Comparison of ENCODE assay signal across 15 cellular contexts in genomic region chr22:44659140-44659539, GRCh38. TPM values are rescaled to one million over a fixed set of nuclear protein-coding genes. Genes with fewer than 3 reads are reported as not detected.
A peak's percentile ranks its signal among the peaks of the same experiment; 100 is the strongest.
DNase-seq lines count a peak whose midpoint lies in the region; ATAC-seq, FAIRE-seq and TF ChIP-seq lines count a peak whose summit lies in the region.
"Had no signal": no experiment of that assay in that cellular context is flagged by ENCODE, and none has a peak within 500 bp of the region (broad histone marks: within the 10 kb centered on the region; RNA-seq: fewer than 3 reads in every experiment).

No MANE protein-coding gene starts in this region.

- H3K27ac ChIP-seq in colonic mucosa (peak overlapping the region; percentile 22), liver (ENCODE audit: low read depth in 1 of 2, low read length in 2 of 2) (peak overlapping the region; percentile 37 to 56), substantia nigra (ENCODE audit: low read depth, low read length, poor library complexity, severe bottlenecking) (no peak overlapping the region)

- peak; percentile 19 for DNase-seq in LHCN-M2 (ENCODE audit: low read depth)
- no peak for DNase-seq in colonic mucosa
- peak in 31 of 49 donors; percentile 11 to 71 (median 44) for DNase-seq in substantia nigra (lab: John Stamatoyannopoulos, UW)
- no peak for DNase-seq in activated CD4-positive, alpha-beta T cell treated with anti-CD3 and anti-CD28 coated beads, Interleukin-2, amount 10 ng/mL, durations not matched to agents 24 days and 14 days
- DNase-seq in H54 (ENCODE audit: insufficient read length, low spot score) = no peak
- DNase-seq: activated T-cell treated with anti-CD3 and anti-CD28 coated beads, Interleukin-2, amount 50 U/mL, for 72 hours; NCI-H345; stimulated activated CD4-positive, alpha-beta T cell treated with anti-CD3 and anti-CD28 coated beads, Interleukin-15, amount 100 ng/mL, for 24 hours; stimulated activated naive CD4-positive, alpha-beta T cell had no signal

- H3K4me1 ChIP-seq in colonic mucosa = peaks cover 5% of the 10 kb centered on the region
- peaks cover 0 to 6% (median 2%) of the 10 kb centered on the region in 4 donors for H3K4me1 ChIP-seq in liver (ENCODE audit: control insufficient read depth in 4 of 4, insufficient read depth in 4 of 4, low read length in 3 of 4)

- no peaks in the 10 kb centered on the region for H3K9me3 Mint-ChIP-seq in activated CD4-positive, alpha-beta T cell treated with anti-CD3 and anti-CD28 coated beads, Interleukin-2, amount 10 ng/mL, durations not matched to agents 24 days and 14 days
- H3K9me3 Mint-ChIP-seq: activated T-cell treated with anti-CD3 and anti-CD28 coated beads, Interleukin-2, amount 50 U/mL, for 72 hours; central memory CD8-positive, alpha-beta T cell had no signal

- FAIRE-seq in H54 (lab: Jason Lieb, UNC) = no peak
- FAIRE-seq: frontal cortex, K562 had no signal

- TF ChIP-seq CTCF in colonic mucosa (IDR thresholded peaks at IDR 0.05) = no peak
- TF ChIP-seq CTCF in liver (IDR thresholded peaks at IDR 0.05; ENCODE audit: low read depth, low read length, missing input control) = no peak

- H3K9me3 ChIP-seq in colonic mucosa (no peaks in the 10 kb centered on the region), liver (ENCODE audit: control insufficient read depth in 4 of 4, low read length in 3 of 4) (no peaks in the 10 kb centered on the region)

- H3K4me3 Mint-ChIP-seq in activated CD4-positive, alpha-beta T cell treated with anti-CD3 and anti-CD28 coated beads, Interleukin-2, amount 10 ng/mL, durations not matched to agents 24 days and 14 days = no peak overlapping the region
- H3K4me3 Mint-ChIP-seq: activated T-cell treated with anti-CD3 and anti-CD28 coated beads, Interleukin-2, amount 50 U/mL, for 72 hours; central memory CD8-positive, alpha-beta T cell had no signal

- no peak overlapping the region for H3K27ac Mint-ChIP-seq in activated CD4-positive, alpha-beta T cell treated with anti-CD3 and anti-CD28 coated beads, Interleukin-2, amount 10 ng/mL, durations not matched to agents 24 days and 14 days
- H3K27ac Mint-ChIP-seq: activated T-cell treated with anti-CD3 and anti-CD28 coated beads, Interleukin-2, amount 50 U/mL, for 72 hours had no signal

- ATAC-seq in HG02973 (IDR thresholded peaks at IDR 0.05; ENCODE audit: unreplicated experiment) (no peak), GM18511 (IDR thresholded peaks at IDR 0.05; ENCODE audit: unreplicated experiment) (no peak)
- ATAC-seq: activated T-cell treated with anti-CD3 and anti-CD28 coated beads, Interleukin-2, amount 50 U/mL, for 72 hours; K562 had no signal

- peaks cover 10% of the 10 kb centered on the region for H3K4me1 Mint-ChIP-seq in activated CD4-positive, alpha-beta T cell treated with anti-CD3 and anti-CD28 coated beads, Interleukin-2, amount 10 ng/mL, durations not matched to agents 24 days and 14 days

- H3K4me3 ChIP-seq in colonic mucosa (no peak overlapping the region), liver (ENCODE audit: low read depth in 1 of 3, low read length in 3 of 3) (no peak overlapping the region)
- H3K4me3 ChIP-seq: K562 had no signal

- intact Hi-C loops in colonic mucosa (cut with DNase I) = no loop called here
- intact Hi-C loops in activated CD4-positive, alpha-beta T cell treated with anti-CD3 and anti-CD28 coated beads, Interleukin-2, amount 10 ng/mL, durations not matched to agents 24 days and 14 days (cut with micrococcal nuclease) = no loop called here

- no peak for TF ChIP-seq RAD21 in liver (IDR thresholded peaks at IDR 0.05)

- no peak overlapping the region for H3K9ac ChIP-seq in colonic mucosa (ENCODE audit: low read depth in 2 of 2, low read length in 2 of 2)
- no peak overlapping the region for H3K9ac ChIP-seq in liver (ENCODE audit: low read depth in 1 of 2, low read length in 2 of 2)

- TF ChIP-seq POLR2A in H54 (IDR thresholded peaks at IDR 0.05; ENCODE audit: low read depth, low read length) = no peak

- H3K36me3 ChIP-seq in colonic mucosa = no peaks in the 10 kb centered on the region
- no peaks in the 10 kb centered on the region for H3K36me3 ChIP-seq in liver (ENCODE audit: control insufficient read depth in 4 of 4, insufficient read depth in 3 of 4, low read depth in 1 of 4, low read length in 3 of 4)

- peaks cover 5% of the 10 kb centered on the region for H3K27me3 Mint-ChIP-seq in activated CD4-positive, alpha-beta T cell treated with anti-CD3 and anti-CD28 coated beads, Interleukin-2, amount 10 ng/mL, durations not matched to agents 24 days and 14 days
- H3K27me3 Mint-ChIP-seq: central memory CD8-positive, alpha-beta T cell had no signal

- 71% methylated on average over 6 of the region's 6 CpGs for WGBS in liver

- no peaks in the 10 kb centered on the region for H3K36me3 Mint-ChIP-seq in activated CD4-positive, alpha-beta T cell treated with anti-CD3 and anti-CD28 coated beads, Interleukin-2, amount 10 ng/mL, durations not matched to agents 24 days and 14 days (ENCODE audit: low read depth)

- H3K27me3 ChIP-seq in colonic mucosa (no peaks in the 10 kb centered on the region), liver (ENCODE audit: control insufficient read depth in 4 of 4, insufficient read depth in 4 of 4, low read length in 3 of 4) (peaks cover 0 to 2% (median 0%) of the 10 kb centered on the region in 4 donors)

TF ChIP-seq in liver, 16 proteins besides CTCF, POLR2A, EP300 and RAD21:
- TF ChIP-seq RXRA (IDR thresholded peaks at IDR 0.05) (no peak), MAX (IDR thresholded peaks at IDR 0.05) (no peak), EGR1 (IDR thresholded peaks at IDR 0.05; ENCODE audit: low read depth in 2 of 2) (no peak), ZBTB33 (IDR thresholded peaks at IDR 0.05) (no peak), FOXA1 (IDR thresholded peaks at IDR 0.05) (no peak), SP1 (IDR thresholded peaks at IDR 0.05) (no peak), ATF3 (IDR thresholded peaks at IDR 0.05) (no peak), GABPA (IDR thresholded peaks at IDR 0.05 in 1 of 2, conservative IDR thresholded peaks at IDR 0.05 in 1 of 2) (no peak), NR2F2 (IDR thresholded peaks at IDR 0.05) (no peak), REST (IDR thresholded peaks at IDR 0.05) (no peak), HNF4A (conservative IDR thresholded peaks at IDR 0.05) (no peak), TAF1 (conservative IDR thresholded peaks at IDR 0.05) (no peak), HNF4G (IDR thresholded peaks at IDR 0.05) (no peak), FOXA2 (IDR thresholded peaks at IDR 0.05) (no peak), JUND (IDR thresholded peaks at IDR 0.05) (no peak), YY1 (IDR thresholded peaks at IDR 0.05) (no peak)
TF ChIP-seq in liver: peak in this region for 0.

RNA-seq across cellular contexts. Expression of gene PRR5, which starts 42.9 kb away (rescaled TPM):
- total RNA-seq in LHCN-M2 (2014; rRNA removed) = 9.4 and 10.5 TPM in 2 replicates
- 13.4 TPM for polyA plus RNA-seq in LHCN-M2 (2012)
- total RNA-seq in colonic mucosa = 10 to 100 TPM; 21.2 to 45.8 TPM
- 10 to 100 TPM; 20.5 to 49.1 TPM for total RNA-seq in liver
- polyA plus RNA-seq in liver = 10 to 100 TPM; 11.5 to 18.1 TPM
- 22.7 and 23.6 TPM in 2 replicates for total RNA-seq in activated CD4-positive, alpha-beta T cell treated with anti-CD3 and anti-CD28 coated beads, Interleukin-2, amount 10 ng/mL, durations not matched to agents 24 days and 14 days

Comparison
In these comparisons a context has a peak if more than half of its experiments do, and no peak if none do; other contexts are left out.
1. DNase-seq: peak in LHCN-M2 (single experiment) and substantia nigra (31 of 49); none in colonic mucosa (single experiment), activated CD4-positive, alpha-beta T cell treated with anti-CD3 and anti-CD28 coated beads, Interleukin-2, amount 10 ng/mL, durations not matched to agents 24 days and 14 days (single experiment) and H54 (single experiment).